35 cellular contexts compared by ENCODE assay signal in genomic region chr11:10496296-10496936, GRCh38. TPM values are rescaled to one million over a fixed set of nuclear protein-coding genes. Genes with fewer than 3 reads are reported as not detected.
DNase-seq lines count a peak whose midpoint lies in the region; ATAC-seq, FAIRE-seq and TF ChIP-seq lines count a peak whose summit lies in the region.
"Had no signal": no experiment of that assay in that cellular context is flagged by ENCODE, and none has a peak within 500 bp of the region (broad histone marks: within the 10 kb centered on the region; RNA-seq: fewer than 3 reads in every experiment).

No MANE protein-coding gene starts in this region.

- peak; percentile 10 for DNase-seq in activated CD8-positive, alpha-beta T cell treated with anti-CD3 and anti-CD28 coated beads, Interleukin-2, amount 10 ng/mL, durations not matched to agents 7 days and 5 days
- no peak for DNase-seq in activated CD8-positive, alpha-beta T cell treated with anti-CD3 and anti-CD28 coated beads for 36 hours
- DNase-seq in D721Med (ENCODE audit: insufficient read length, low spot score) (peak; percentile 2), coronary artery (ENCODE audit: low spot score) (peak; percentile 29), nephron progenitor cell (no peak), NCI-H82 (lab: John Stamatoyannopoulos, UW) (no peak), foreskin fibroblast (no peak), NCI-H446 (lab: John Stamatoyannopoulos, UW) (no peak)
- DNase-seq: activated CD4-positive, alpha-beta memory T cell treated with anti-CD3 and anti-CD28 coated beads for 36 hours; activated CD4-positive, CD25-positive, alpha-beta regulatory T cell treated with anti-CD3 and anti-CD28 coated beads, Interleukin-2, amount 50 U/mL, for 72 hours; activated naive CD4-positive, alpha-beta T cell treated with anti-CD3 and anti-CD28 coated beads for 36 hours; activated T-cell treated with anti-CD3 and anti-CD28 coated beads, Interleukin-2, amount 50 U/mL, for 1 hour; DMS79 treated with DMSO at 0.1 percent for 48 hours; GDM1; HCEC 1CT; hypothalamus; Karpas-422; left cardiac atrium; mesenchymal stem cell; NCI-H1417 treated with DMSO at 0.1 percent for 48 hours; NCI-H2081; NCI-H226; NCI-H69; right cardiac atrium; Right ventricle myocardium superior; stimulated activated CD4-positive, alpha-beta T cell treated with anti-CD3 and anti-CD28 coated beads, Interleukin-12 subunit alpha, Interleukin-12 subunit beta, amount 100 ng/mL, for 4 hours; stimulated activated CD4-positive, alpha-beta T cell treated with anti-CD3 and anti-CD28 coated beads, Interleukin-4, amount 100 ng/mL, for 1 hour had no signal

- H3K27ac ChIP-seq in coronary artery, result no peak overlapping the region
- H3K27ac ChIP-seq: 22Rv1, breast epithelium, C4-2B had no signal

- no peak for TF ChIP-seq CTCF in activated CD8-positive, alpha-beta T cell treated with anti-CD3 and anti-CD28 coated beads for 36 hours (IDR thresholded peaks at IDR 0.05)
- TF ChIP-seq CTCF in D721Med (IDR thresholded peaks at IDR 0.05; ENCODE audit: insufficient read depth, missing control alignments), result no peak
- TF ChIP-seq CTCF in coronary artery (IDR thresholded peaks at IDR 0.05), result no peak
- no peak for TF ChIP-seq CTCF in nephron progenitor cell (IDR thresholded peaks at IDR 0.05)
- no peak for TF ChIP-seq CTCF in foreskin fibroblast (IDR thresholded peaks at IDR 0.05; ENCODE audit: low read depth, low read length)

- intact Hi-C loops in activated CD8-positive, alpha-beta T cell treated with anti-CD3 and anti-CD28 coated beads for 36 hours (cut with micrococcal nuclease), result no loop called here

- no peak overlapping the region for H3K4me3 Mint-ChIP-seq in activated CD8-positive, alpha-beta T cell treated with anti-CD3 and anti-CD28 coated beads, Interleukin-2, amount 10 ng/mL, durations not matched to agents 7 days and 5 days
- H3K4me3 Mint-ChIP-seq in activated CD8-positive, alpha-beta T cell treated with anti-CD3 and anti-CD28 coated beads for 36 hours, result no peak overlapping the region
- H3K4me3 Mint-ChIP-seq in nephron progenitor cell, result no peak overlapping the region
- H3K4me3 Mint-ChIP-seq: activated CD4-positive, alpha-beta memory T cell treated with anti-CD3 and anti-CD28 coated beads for 36 hours; activated naive CD4-positive, alpha-beta T cell treated with anti-CD3 and anti-CD28 coated beads for 36 hours; T-helper 1 cell treated with Interleukin-12 subunit alpha and Interleukin-12 subunit beta and Interleukin-4 antibody, amounts not matched to agents 30 μg/mL and 1 μg/mL, for 36 hours; type B pancreatic cell had no signal

- no peaks in the 10 kb centered on the region for H3K27me3 Mint-ChIP-seq in activated CD8-positive, alpha-beta T cell treated with anti-CD3 and anti-CD28 coated beads, Interleukin-2, amount 10 ng/mL, durations not matched to agents 7 days and 5 days (ENCODE audit: low read depth)
- no peaks in the 10 kb centered on the region for H3K27me3 Mint-ChIP-seq in activated CD8-positive, alpha-beta T cell treated with anti-CD3 and anti-CD28 coated beads for 36 hours
- H3K27me3 Mint-ChIP-seq in nephron progenitor cell (ENCODE audit: low read depth, poor library complexity), result peaks cover 6% of the 10 kb centered on the region
- H3K27me3 Mint-ChIP-seq: activated CD4-positive, alpha-beta memory T cell treated with anti-CD3 and anti-CD28 coated beads for 36 hours; type B pancreatic cell had no signal

- no peak for ATAC-seq in activated CD8-positive, alpha-beta T cell treated with anti-CD3 and anti-CD28 coated beads, Interleukin-2, amount 10 ng/mL, durations not matched to agents 7 days and 5 days
- ATAC-seq in activated CD8-positive, alpha-beta T cell treated with anti-CD3 and anti-CD28 coated beads for 36 hours, result no peak
- ATAC-seq: HepG2, left cardiac atrium, right cardiac atrium, SK-N-SH treated with all-trans-retinoic acid at 6 μM for 48 hours had no signal

- peaks cover 25% of the 10 kb centered on the region for H3K36me3 Mint-ChIP-seq in activated CD8-positive, alpha-beta T cell treated with anti-CD3 and anti-CD28 coated beads, Interleukin-2, amount 10 ng/mL, durations not matched to agents 7 days and 5 days (ENCODE audit: low read depth)
- H3K36me3 Mint-ChIP-seq in activated CD8-positive, alpha-beta T cell treated with anti-CD3 and anti-CD28 coated beads for 36 hours (ENCODE audit: low read depth), result peaks cover 37% of the 10 kb centered on the region
- peaks cover 35% of the 10 kb centered on the region for H3K36me3 Mint-ChIP-seq in nephron progenitor cell (ENCODE audit: low read depth)

- peak overlapping the region; percentile 23 for H3K27ac Mint-ChIP-seq in activated CD8-positive, alpha-beta T cell treated with anti-CD3 and anti-CD28 coated beads, Interleukin-2, amount 10 ng/mL, durations not matched to agents 7 days and 5 days
- no peak overlapping the region for H3K27ac Mint-ChIP-seq in activated CD8-positive, alpha-beta T cell treated with anti-CD3 and anti-CD28 coated beads for 36 hours
- peak overlapping the region; percentile 27 for H3K27ac Mint-ChIP-seq in nephron progenitor cell
- H3K27ac Mint-ChIP-seq: activated CD4-positive, alpha-beta memory T cell treated with anti-CD3 and anti-CD28 coated beads for 36 hours; activated naive CD4-positive, alpha-beta T cell treated with anti-CD3 and anti-CD28 coated beads for 36 hours; T-helper 1 cell treated with Interleukin-12 subunit alpha and Interleukin-12 subunit beta and Interleukin-4 antibody, amounts not matched to agents 30 μg/mL and 1 μg/mL, for 36 hours; type B pancreatic cell had no signal

- FAIRE-seq in D721Med (lab: Jason Lieb, UNC), result no peak
- FAIRE-seq: HepG2, TTC549 had no signal

- CTCF ChIA-PET in activated CD8-positive, alpha-beta T cell treated with anti-CD3 and anti-CD28 coated beads, Interleukin-2, amount 10 ng/mL, durations not matched to agents 7 days and 5 days (lab: Charles Lee), result interaction anchor here (1.2 to 1.5 kb wide), 2 partner anchors 11 to 83 kb away, joined by 3 to 4 read pairs; no protein-coding TSS in a partner anchor
- CTCF ChIA-PET in activated CD8-positive, alpha-beta T cell treated with anti-CD3 and anti-CD28 coated beads for 36 hours (lab: Charles Lee), result interaction anchor here (1.4 to 1.6 kb wide), 2 partner anchors 44 to 90 kb away, joined by 4 to 6 read pairs; partner anchors contain the start of gene RNF141

- no peaks in the 10 kb centered on the region for H3K9me3 Mint-ChIP-seq in activated CD8-positive, alpha-beta T cell treated with anti-CD3 and anti-CD28 coated beads, Interleukin-2, amount 10 ng/mL, durations not matched to agents 7 days and 5 days (ENCODE audit: insufficient read depth)
- H3K9me3 Mint-ChIP-seq in activated CD8-positive, alpha-beta T cell treated with anti-CD3 and anti-CD28 coated beads for 36 hours, result no peaks in the 10 kb centered on the region
- H3K9me3 Mint-ChIP-seq in nephron progenitor cell, result no peaks in the 10 kb centered on the region
- H3K9me3 Mint-ChIP-seq: activated CD4-positive, alpha-beta memory T cell treated with anti-CD3 and anti-CD28 coated beads for 36 hours; activated naive CD4-positive, alpha-beta T cell treated with anti-CD3 and anti-CD28 coated beads for 36 hours; T-helper 1 cell treated with Interleukin-12 subunit alpha and Interleukin-12 subunit beta and Interleukin-4 antibody, amounts not matched to agents 30 μg/mL and 1 μg/mL, for 36 hours had no signal

- no peaks in the 10 kb centered on the region for H3K4me1 Mint-ChIP-seq in activated CD8-positive, alpha-beta T cell treated with anti-CD3 and anti-CD28 coated beads, Interleukin-2, amount 10 ng/mL, durations not matched to agents 7 days and 5 days (ENCODE audit: low read depth)
- H3K4me1 Mint-ChIP-seq in activated CD8-positive, alpha-beta T cell treated with anti-CD3 and anti-CD28 coated beads for 36 hours (ENCODE audit: low read depth), result no peaks in the 10 kb centered on the region
- peaks cover 45% of the 10 kb centered on the region for H3K4me1 Mint-ChIP-seq in nephron progenitor cell

- POLR2A ChIA-PET in activated CD8-positive, alpha-beta T cell treated with anti-CD3 and anti-CD28 coated beads, Interleukin-2, amount 10 ng/mL, durations not matched to agents 7 days and 5 days (lab: Charles Lee), result no interaction called here
- POLR2A ChIA-PET in activated CD8-positive, alpha-beta T cell treated with anti-CD3 and anti-CD28 coated beads for 36 hours (lab: Charles Lee), result no interaction called here

- no peak overlapping the region for H3K4me3 ChIP-seq in coronary artery
- no peak overlapping the region for H3K4me3 ChIP-seq in foreskin fibroblast (ENCODE audit: low read depth in 1 of 2, low read length in 2 of 2)
- H3K4me3 ChIP-seq: breast epithelium had no signal

RNA-seq across cellular contexts. Expression of gene AMPD3, which starts 41.4 kb away (rescaled TPM):
- total RNA-seq in activated CD8-positive, alpha-beta T cell treated with anti-CD3 and anti-CD28 coated beads, Interleukin-2, amount 10 ng/mL, durations not matched to agents 7 days and 5 days, result 10 to 100 TPM; 11.9 to 12.3 TPM
- total RNA-seq in activated CD8-positive, alpha-beta T cell treated with anti-CD3 and anti-CD28 coated beads for 36 hours, result 10 to 100 TPM; 31.1 to 34.2 TPM

RNA-seq across cellular contexts. Expression of gene RNF141, which starts 44.6 kb away (rescaled TPM):
- total RNA-seq in activated CD8-positive, alpha-beta T cell treated with anti-CD3 and anti-CD28 coated beads, Interleukin-2, amount 10 ng/mL, durations not matched to agents 7 days and 5 days, result 10 to 100 TPM; 10.7 to 11.6 TPM
- total RNA-seq in activated CD8-positive, alpha-beta T cell treated with anti-CD3 and anti-CD28 coated beads for 36 hours, result 10 to 100 TPM; 19.4 to 20.8 TPM

Comparison
In these comparisons a context has a peak if more than half of its experiments do, and no peak if none do; other contexts are left out.
1. DNase-seq: peak in activated CD8-positive, alpha-beta T cell treated with anti-CD3 and anti-CD28 coated beads, Interleukin-2, amount 10 ng/mL, durations not matched to agents 7 days and 5 days (single experiment), D721Med (single experiment) and coronary artery (single experiment); none in activated CD8-positive, alpha-beta T cell treated with anti-CD3 and anti-CD28 coated beads for 36 hours (single experiment), nephron progenitor cell (single experiment), NCI-H82 (single experiment), foreskin fibroblast (0 of 2) and NCI-H446 (0 of 2).